13 cellular contexts compared by ENCODE assay signal in the genomic region with DNA sequence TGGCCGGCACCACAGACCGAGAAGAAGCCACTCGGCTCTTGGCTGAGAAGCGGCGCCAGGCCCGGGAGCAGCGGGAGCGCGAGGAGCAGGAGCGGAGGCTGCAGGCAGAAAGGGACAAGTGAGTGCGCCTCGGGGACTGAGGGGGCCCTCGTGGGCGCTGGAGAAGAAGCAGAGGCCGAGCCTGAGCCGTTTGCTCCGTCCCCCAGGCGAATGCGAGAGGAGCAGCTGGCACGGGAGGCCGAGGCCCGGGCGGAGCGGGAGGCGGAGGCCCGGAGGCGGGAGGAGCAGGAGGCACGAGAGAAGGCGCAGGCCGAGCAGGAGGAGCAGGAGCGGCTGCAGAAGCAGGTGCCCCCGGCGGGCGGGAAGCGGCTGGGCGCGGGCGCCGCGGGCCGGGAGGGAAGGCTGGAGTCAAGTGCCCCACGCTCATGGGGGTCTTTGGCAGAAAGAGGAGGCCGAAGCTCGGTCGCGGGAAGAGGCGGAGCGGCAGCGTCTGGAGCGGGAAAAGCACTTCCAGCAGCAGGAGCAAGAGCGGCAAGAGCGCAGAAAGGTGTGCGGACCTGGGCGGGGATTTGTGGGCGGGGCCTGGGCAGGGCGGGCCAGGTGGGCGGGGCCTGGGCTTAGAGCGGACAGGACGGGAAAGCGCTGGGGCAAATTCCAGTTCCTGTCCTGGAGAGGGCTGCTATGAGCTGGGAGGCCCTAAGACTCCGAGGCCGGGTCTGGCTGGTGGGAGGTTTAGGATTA. TPM values are rescaled to one million over a fixed set of nuclear protein-coding genes. Genes with fewer than 3 reads are reported as not detected.
DNase-seq lines count a peak whose midpoint lies in the region; ATAC-seq and TF ChIP-seq lines count a peak whose summit lies in the region.
"Had no signal": no experiment of that assay in that cellular context is flagged by ENCODE, and none has a peak within 500 bp of the region (broad histone marks: within the 10 kb centered on the region; RNA-seq: fewer than 3 reads in every experiment).

No MANE protein-coding gene starts in this region.

- WGBS in hepatocyte (ENCODE audit: low lambda C conversion rate, missing lambda C conversion rate), result 81% methylated on average over 37 of the region's 62 CpGs

- DNase-seq in D341Med (ENCODE audit: low spot score) (peak; percentile 33), ascending aorta (ENCODE audit: low spot score in 2 of 2) (no peak), hepatocyte (ENCODE audit: low spot score) (peak; percentile 67), neural progenitor cell (ENCODE audit: low spot score) (peak; percentile 93), NCI-H1694 treated with DMSO at 0.1 percent for 48 hours (lab: John Stamatoyannopoulos, UW) (no peak)
- no peak for DNase-seq in activated naive CD4-positive, alpha-beta T cell treated with anti-CD3 and anti-CD28 coated beads, Interleukin-2, amount 50 U/mL, for 16 hours
- no peak for DNase-seq in activated effector memory CD4-positive, alpha-beta T cell treated with anti-CD3 and anti-CD28 coated beads, Interleukin-2, amount 50 U/mL, for 16 hours
- DNase-seq: activated CD4-positive, alpha-beta T cell treated with anti-CD3 and anti-CD28 coated beads, Interleukin-2, amount 50 U/mL, for 4 hours; activated gamma-delta T cell treated with Interleukin-2 at 50 U/mL for 16 hours; NCI-H1092 had no signal

- peaks cover 12% of the 10 kb centered on the region for H3K27me3 Mint-ChIP-seq in neural progenitor cell (ENCODE audit: insufficient read depth, low read depth)
- H3K27me3 Mint-ChIP-seq: stimulated activated memory B cell treated with anti-CD40 and anti-IgM and Interleukin-4, amounts not matched to agents 10 μg/mL and 1 μg/mL and 100 μg/mL, for 72 hours had no signal

- no peak overlapping the region for H3K4me3 Mint-ChIP-seq in neural progenitor cell
- H3K4me3 Mint-ChIP-seq: neural crest cell; stimulated activated memory B cell treated with anti-CD40 and anti-IgM and Interleukin-4, amounts not matched to agents 10 μg/mL and 1 μg/mL and 100 μg/mL, for 72 hours had no signal

- H3K9me2 ChIP-seq in hepatocyte (replicated peaks; ENCODE audit: insufficient read depth), result no peaks in the 10 kb centered on the region

- H2AFZ ChIP-seq in hepatocyte (no peak overlapping the region), neural progenitor cell (replicated peaks) (no peak overlapping the region)

- no peak overlapping the region for H3K9ac ChIP-seq in neural progenitor cell

- no peaks in the 10 kb centered on the region for H3K9me3 Mint-ChIP-seq in neural progenitor cell
- H3K9me3 Mint-ChIP-seq: neural crest cell; stimulated activated memory B cell treated with anti-CD40 and anti-IgM and Interleukin-4, amounts not matched to agents 10 μg/mL and 1 μg/mL and 100 μg/mL, for 72 hours had no signal

- no peaks in the 10 kb centered on the region for H3K27me3 ChIP-seq in ascending aorta
- no peaks in the 10 kb centered on the region for H3K27me3 ChIP-seq in hepatocyte
- H3K27me3 ChIP-seq in neural progenitor cell, result peaks cover 10% of the 10 kb centered on the region

- no peak for ATAC-seq in GM18502 (IDR thresholded peaks at IDR 0.05; ENCODE audit: poor library complexity, unreplicated experiment)
- ATAC-seq: stimulated activated memory B cell treated with anti-CD40 and anti-IgM and Interleukin-4, amounts not matched to agents 10 μg/mL and 1 μg/mL and 100 μg/mL, for 72 hours had no signal

- peaks cover 20% of the 10 kb centered on the region for H3K4me1 Mint-ChIP-seq in neural progenitor cell
- H3K4me1 Mint-ChIP-seq: neural crest cell had no signal

- H3K9me3 ChIP-seq in ascending aorta, result no peaks in the 10 kb centered on the region
- H3K9me3 ChIP-seq in hepatocyte (ENCODE audit: low read depth), result no peaks in the 10 kb centered on the region
- H3K9me3 ChIP-seq in neural progenitor cell (ENCODE audit: low read depth), result no peaks in the 10 kb centered on the region

- H3K27ac ChIP-seq in ascending aorta, result peak overlapping the region; percentile 41 to 54
- H3K27ac ChIP-seq in hepatocyte, result no peak overlapping the region
- H3K27ac ChIP-seq in neural progenitor cell, result no peak overlapping the region

- H3K27ac Mint-ChIP-seq in neural progenitor cell, result no peak overlapping the region
- H3K27ac Mint-ChIP-seq: stimulated activated memory B cell treated with anti-CD40 and anti-IgM and Interleukin-4, amounts not matched to agents 10 μg/mL and 1 μg/mL and 100 μg/mL, for 72 hours had no signal

- intact Hi-C loops in ascending aorta (cut with DNase I), result no loop called here

- H3K4me3 ChIP-seq in ascending aorta (no peak overlapping the region), hepatocyte (no peak overlapping the region), neural progenitor cell (peak overlapping the region; percentile 20)

- H4K20me1 ChIP-seq in hepatocyte (ENCODE audit: insufficient read depth, poor library complexity, severe bottlenecking) (peaks cover 6% of the 10 kb centered on the region), neural progenitor cell (ENCODE audit: low read depth) (peaks cover 66% of the 10 kb centered on the region)

- H3K4me1 ChIP-seq in ascending aorta (peaks cover 8 to 27% of the 10 kb centered on the region in 2 donors), hepatocyte (ENCODE audit: insufficient read depth) (no peaks in the 10 kb centered on the region), neural progenitor cell (peaks cover 15% of the 10 kb centered on the region)

- H3F3A ChIP-seq in neural progenitor cell (ENCODE audit: low read depth), result peaks cover 37% of the 10 kb centered on the region

- peaks cover 29% of the 10 kb centered on the region for H3K36me3 Mint-ChIP-seq in neural progenitor cell

- no peak overlapping the region for H3K4me2 ChIP-seq in hepatocyte
- H3K4me2 ChIP-seq in neural progenitor cell, result peak overlapping the region; percentile 78

- H3K79me2 ChIP-seq in hepatocyte, result no peaks in the 10 kb centered on the region
- no peaks in the 10 kb centered on the region for H3K79me2 ChIP-seq in neural progenitor cell (ENCODE audit: low read depth)

- no peak for TF ChIP-seq CTCF in ascending aorta (IDR thresholded peaks at IDR 0.05)
- no peak for TF ChIP-seq CTCF in hepatocyte (IDR thresholded peaks at IDR 0.05; ENCODE audit: poor library complexity)
- no peak for TF ChIP-seq CTCF in neural progenitor cell (IDR thresholded peaks at IDR 0.05)

- H3K36me3 ChIP-seq in ascending aorta (peaks cover 73 to 80% of the 10 kb centered on the region in 2 donors), hepatocyte (replicated peaks; ENCODE audit: insufficient read depth, low read depth) (no peaks in the 10 kb centered on the region), neural progenitor cell (peaks cover 8% of the 10 kb centered on the region)

RNA-seq across cellular contexts. Expression of gene MAP7D1, which starts 22.7 kb away (rescaled TPM):
- total RNA-seq in ascending aorta, result 209 TPM
- total RNA-seq in hepatocyte, result 46.0 and 48.4 TPM in 2 replicates
- polyA plus RNA-seq in hepatocyte, result 84.7 and 97.8 TPM in 2 replicates
- 35.0 and 81.1 TPM in 2 replicates for total RNA-seq in neural progenitor cell (ENCODE audit: low replicate concordance)

RNA-seq across cellular contexts. Expression of gene TRAPPC3, which starts 29.4 kb away (rescaled TPM):
- total RNA-seq in ascending aorta (52.0 TPM), hepatocyte (128 and 139 TPM in 2 replicates), neural progenitor cell (ENCODE audit: low replicate concordance) (44.9 and 69.4 TPM in 2 replicates)
- polyA plus RNA-seq in hepatocyte, result 131 and 148 TPM in 2 replicates

RNA-seq across cellular contexts. Expression of gene THRAP3, which starts 45.6 kb away (rescaled TPM):
- total RNA-seq in ascending aorta (39.5 TPM), hepatocyte (82.7 and 84.6 TPM in 2 replicates), neural progenitor cell (ENCODE audit: low replicate concordance) (123 and 138 TPM in 2 replicates)
- polyA plus RNA-seq in hepatocyte, result 45.8 and 50.0 TPM in 2 replicates

RNA-seq across cellular contexts. Expression of gene COL8A2, which starts 53.6 kb away (rescaled TPM):
- 41.7 TPM for total RNA-seq in ascending aorta
- 32.6 and 44.8 TPM in 2 replicates for total RNA-seq in hepatocyte
- polyA plus RNA-seq in hepatocyte, result 53.7 and 59.4 TPM in 2 replicates
- 0.06 TPM in 1 of 2 replicates, not detected in the other for total RNA-seq in neural progenitor cell (ENCODE audit: low replicate concordance)

Comparison
In these comparisons a context has a peak if more than half of its experiments do, and no peak if none do; other contexts are left out.
1. DNase-seq: peak in D341Med (single experiment), hepatocyte (single experiment) and neural progenitor cell (single experiment); none in ascending aorta (0 of 2), activated naive CD4-positive, alpha-beta T cell treated with anti-CD3 and anti-CD28 coated beads, Interleukin-2, amount 50 U/mL, for 16 hours (single experiment), NCI-H1694 treated with DMSO at 0.1 percent for 48 hours (single experiment) and activated effector memory CD4-positive, alpha-beta T cell treated with anti-CD3 and anti-CD28 coated beads, Interleukin-2, amount 50 U/mL, for 16 hours (single experiment).
2. H3K27ac ChIP-seq: peak in ascending aorta (2 of 2); none in hepatocyte (single experiment) and neural progenitor cell (single experiment).